20 cellular contexts compared by ENCODE assay signal in the genomic region with DNA sequence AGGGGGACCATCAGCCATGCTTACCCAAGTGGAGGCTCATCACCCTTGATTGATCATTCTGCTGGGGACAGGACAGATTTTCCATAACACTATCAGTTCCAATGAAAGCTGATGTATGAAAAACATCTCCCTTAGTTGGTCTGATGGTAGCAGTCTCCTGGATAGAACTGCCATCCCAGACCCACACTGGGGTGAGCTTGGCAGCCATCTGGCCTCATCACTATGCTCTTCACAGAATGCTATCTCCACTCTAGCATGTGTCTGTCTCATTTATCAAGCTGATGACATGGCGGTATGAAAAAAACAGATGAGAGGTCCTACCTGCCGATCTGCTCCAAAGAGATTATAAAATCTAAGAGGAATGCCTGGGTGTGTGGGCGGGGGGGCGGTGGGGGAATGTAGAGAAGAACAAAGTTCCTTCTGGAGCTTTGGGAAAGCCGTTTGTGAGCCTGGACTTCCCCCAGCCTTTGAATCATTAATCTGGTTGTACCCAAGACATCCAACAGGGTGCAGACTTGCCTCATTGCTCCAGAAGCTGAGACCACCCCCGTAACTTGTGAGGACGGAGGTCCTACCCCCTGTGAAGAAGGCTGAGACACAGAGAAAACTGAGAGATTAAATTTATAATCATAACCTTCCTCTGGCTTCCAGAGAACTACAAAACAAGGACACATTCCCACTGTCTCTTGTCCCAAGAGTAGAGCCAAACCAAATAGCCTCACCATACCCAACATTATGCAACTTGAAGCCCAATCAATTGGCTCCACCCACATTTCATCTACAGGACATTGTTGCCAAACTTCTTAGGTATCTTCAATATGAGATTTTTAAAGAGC.
A peak's percentile ranks its signal among the peaks of the same experiment; 100 is the strongest.
DNase-seq lines count a peak whose midpoint lies in the region; ATAC-seq and TF ChIP-seq lines count a peak whose summit lies in the region.
"Had no signal": no experiment of that assay in that cellular context is flagged by ENCODE, and none has a peak within 500 bp of the region (broad histone marks: within the 10 kb centered on the region; RNA-seq: fewer than 3 reads in every experiment).

No MANE protein-coding gene starts in this region.

- no peak overlapping the region for H3K27ac Mint-ChIP-seq in WTC11

- no peak overlapping the region for H3K9ac ChIP-seq in IMR-90 (ENCODE audit: low read depth, low read length)
- H3K9ac ChIP-seq: GM23248 had no signal

- H2AK9ac ChIP-seq in IMR-90 (replicated peaks; ENCODE audit: low read depth, low read length, poor library complexity) = no peak overlapping the region

- H2AFZ ChIP-seq in IMR-90 (replicated peaks; ENCODE audit: low read length, poor library complexity) = no peak overlapping the region
- H2AFZ ChIP-seq: GM23248 had no signal

- H3K4ac ChIP-seq in IMR-90 (ENCODE audit: low read depth, low read length) = no peak overlapping the region

- no peak overlapping the region for H4K91ac ChIP-seq in IMR-90 (ENCODE audit: insufficient read depth, low read depth, low read length)

- no peaks in the 10 kb centered on the region for H3K9me3 ChIP-seq in IMR-90 (ENCODE audit: control insufficient read depth, insufficient read depth, low read length)
- H3K9me3 ChIP-seq: heart right ventricle, suprapubic skin had no signal

- no peak overlapping the region for H3K4me3 Mint-ChIP-seq in WTC11

- H3K4me2 ChIP-seq in IMR-90 (ENCODE audit: low read depth, low read length) = no peak overlapping the region

- H3K79me1 ChIP-seq in IMR-90 (ENCODE audit: low read depth in 1 of 2, low read length in 2 of 2) = no peaks in the 10 kb centered on the region

- H2BK15ac ChIP-seq in IMR-90 (ENCODE audit: low read depth, low read length) = 0 out of 3 replicates have a peak overlapping the region, but pooled peaks have one; percentile 3

- peaks cover 8% of the 10 kb centered on the region for H3K4me1 Mint-ChIP-seq in WTC11

- DNase-seq in AG10803 (ENCODE audit: low read depth) = peak; percentile 23
- no peak for DNase-seq in IMR-90
- DNase-seq in WTC11 (ENCODE audit: low spot score) = no peak
- DNase-seq in kidney tubule cell (ENCODE audit: low spot score) = peak; percentile 82
- DNase-seq in NOMO-1 treated with dmso at 0.1 percent for 144 hours (lab: John Stamatoyannopoulos, UW; ENCODE audit: unreplicated experiment) = no peak
- DNase-seq in cerebellum (ENCODE audit: low spot score) = no peak
- no peak for DNase-seq in germinal center (ENCODE audit: low spot score)
- no peak for DNase-seq in NCI-H510A (lab: John Stamatoyannopoulos, UW)
- DNase-seq: activated CD4-positive, alpha-beta T cell treated with anti-CD3 and anti-CD28 coated beads, Interleukin-2, amount 50 U/mL, for 4 hours; activated naive CD4-positive, alpha-beta T cell; amniotic stem cell; COR-L47; effector CD4-positive, alpha-beta T cell; heart right ventricle; occipital lobe; retina had no signal

- no peak overlapping the region for H2BK20ac ChIP-seq in IMR-90 (ENCODE audit: low read depth, low read length)

- H3K27me3 ChIP-seq in IMR-90 (ENCODE audit: control insufficient read depth, insufficient read depth, low read length) = no peaks in the 10 kb centered on the region
- H3K27me3 ChIP-seq: suprapubic skin had no signal

- dilution Hi-C loops in IMR-90 (cut with HindIII; ENCODE audit: low sequenced_read_pairs, unreplicated experiment) = no loop called here

- H4K20me1 ChIP-seq in IMR-90 (ENCODE audit: insufficient read depth, low read length) = no peaks in the 10 kb centered on the region

- TF ChIP-seq RAD21 in IMR-90 (IDR thresholded peaks at IDR 0.05; ENCODE audit: low read length) = no peak

- no peaks in the 10 kb centered on the region for H3K36me3 Mint-ChIP-seq in WTC11

- no peak overlapping the region for H3K14ac ChIP-seq in IMR-90 (replicated peaks; ENCODE audit: low read depth, low read length)

- H2AK5ac ChIP-seq in IMR-90 (ENCODE audit: low read depth, low read length) = no peak overlapping the region

- H3K9me1 ChIP-seq in IMR-90 (ENCODE audit: insufficient read depth, low read length) = peaks cover 9% of the 10 kb centered on the region

- H3K27me3 Mint-ChIP-seq in WTC11 (ENCODE audit: low read depth) = peaks cover 3% of the 10 kb centered on the region; the same call in 1 of the 2 replicates

- H4K5ac ChIP-seq in IMR-90 (ENCODE audit: low read depth, low read length) = no peak overlapping the region

- no peak for TF ChIP-seq POLR2A in IMR-90 (IDR thresholded peaks at IDR 0.05; ENCODE audit: low read depth, low read length)

- intact Hi-C loops in IMR-90 (cut with micrococcal nuclease) = no loop called here

- in situ Hi-C loops in IMR-90 (cut with MboI; ENCODE audit: low sequenced_read_pairs) = no loop called here

- no peak overlapping the region for H3K4me3 ChIP-seq in AG10803 (ENCODE audit: low read length)
- H3K4me3 ChIP-seq in IMR-90 (ENCODE audit: insufficient read depth, low read depth, low read length) = no peak overlapping the region
- H3K4me3 ChIP-seq: GM23248, heart right ventricle, lung, suprapubic skin had no signal

- no peak overlapping the region for H3K23ac ChIP-seq in IMR-90 (ENCODE audit: low read depth, low read length)

- no CpG with 5 or more reads among the region's 7 CpGs for WGBS in IMR-90 (ENCODE audit: extremely low coverage in 2 of 2, insufficient read length in 1 of 2), 2 experiments

- ATAC-seq in IMR-90 (ENCODE audit: low read depth) (no peak), WTC11 (peak; percentile 66)
- ATAC-seq: heart right ventricle, Right ventricle myocardium inferior had no signal

- peaks cover 5% of the 10 kb centered on the region; the same call in 1 of the 2 replicates for H3K9me3 Mint-ChIP-seq in WTC11

- no peak overlapping the region for H4K8ac ChIP-seq in IMR-90 (ENCODE audit: low read depth in 2 of 2, low read length in 2 of 2)

- no peak overlapping the region for H2BK120ac ChIP-seq in IMR-90 (ENCODE audit: low read depth, low read length)

- H3K18ac ChIP-seq in IMR-90 (ENCODE audit: low read depth, low read length) = no peak overlapping the region

- H2BK5ac ChIP-seq in IMR-90 (ENCODE audit: low read depth, low read length, poor library complexity, severe bottlenecking) = no peak overlapping the region

- no peak overlapping the region for H3K27ac ChIP-seq in IMR-90 (ENCODE audit: insufficient read depth, low read length)
- H3K27ac ChIP-seq: GM23248, heart right ventricle, suprapubic skin had no signal

- H3K56ac ChIP-seq in IMR-90 (ENCODE audit: extremely low read depth, insufficient read depth, low read length) = no peak overlapping the region

- CTCF ChIA-PET in IMR-90 (lab: Yijun Ruan, JAX) = interaction anchor here (1.0 to 1.3 kb wide), 2 partner anchors 9 to 10 kb away, joined by 3 read pairs; no protein-coding TSS in a partner anchor
- CTCF ChIA-PET in WTC11 (lab: Charles Lee) = interaction anchor here (0.8 to 1.9 kb wide), 16 partner anchors 13 to 460 kb away, joined by 3 to 9 read pairs (median 4); no protein-coding TSS in a partner anchor

- BruUV-seq in IMR-90 (replicated peaks; lab: Mats Ljungman, UMichigan) = no TSS peak

- no peaks in the 10 kb centered on the region for H3K36me3 ChIP-seq in IMR-90 (ENCODE audit: control insufficient read depth, insufficient read depth, low read length)
- H3K36me3 ChIP-seq: heart right ventricle, suprapubic skin had no signal

- POLR2A ChIA-PET in IMR-90 (lab: Charles Lee; ENCODE audit: unreplicated experiment) = no interaction called here
- POLR2A ChIA-PET in WTC11 (lab: Charles Lee) = interaction anchor here (0.7 kb wide), 1 partner anchor 760 kb away, joined by 3 read pairs; no protein-coding TSS in a partner anchor

- TF ChIP-seq CTCF in AG10803 (conservative IDR thresholded peaks at IDR 0.05; ENCODE audit: low read length) = no peak
- TF ChIP-seq CTCF in IMR-90 (conservative IDR thresholded peaks at IDR 0.05; ENCODE audit: low read depth, low read length) = no peak
- TF ChIP-seq CTCF in WTC11 (IDR thresholded peaks at IDR 0.05) = no peak

- peaks cover 20% of the 10 kb centered on the region for H3K4me1 ChIP-seq in IMR-90 (ENCODE audit: control insufficient read depth, insufficient read depth, low read length)
- H3K4me1 ChIP-seq: heart right ventricle, suprapubic skin had no signal

TF ChIP-seq in IMR-90, 13 proteins besides CTCF, POLR2A, EP300 and RAD21 (continues in another document):
- TF ChIP-seq MAFK (IDR thresholded peaks at IDR 0.05; ENCODE audit: low read depth, low read length) = no peak
- no peak for TF ChIP-seq MXI1 (IDR thresholded peaks at IDR 0.05; ENCODE audit: borderline replicate concordance, low read depth, low read length)
- TF ChIP-seq NFE2L2 (IDR thresholded peaks at IDR 0.05; ENCODE audit: low read depth, low read length) = no peak
- no peak for TF ChIP-seq CHD1 (IDR thresholded peaks at IDR 0.05; ENCODE audit: low read depth, low read length)
- TF ChIP-seq SMC3 (IDR thresholded peaks at IDR 0.05; ENCODE audit: low read depth, low read length) = no peak
- TF ChIP-seq, protein P1, sequence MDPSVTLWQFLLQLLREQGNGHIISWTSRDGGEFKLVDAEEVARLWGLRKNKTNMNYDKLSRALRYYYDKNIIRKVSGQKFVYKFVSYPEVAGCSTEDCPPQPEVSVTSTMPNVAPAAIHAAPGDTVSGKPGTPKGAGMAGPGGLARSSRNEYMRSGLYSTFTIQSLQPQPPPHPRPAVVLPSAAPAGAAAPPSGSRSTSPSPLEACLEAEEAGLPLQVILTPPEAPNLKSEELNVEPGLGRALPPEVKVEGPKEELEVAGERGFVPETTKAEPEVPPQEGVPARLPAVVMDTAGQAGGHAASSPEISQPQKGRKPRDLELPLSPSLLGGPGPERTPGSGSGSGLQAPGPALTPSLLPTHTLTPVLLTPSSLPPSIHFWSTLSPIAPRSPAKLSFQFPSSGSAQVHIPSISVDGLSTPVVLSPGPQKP (IDR thresholded peaks at IDR 0.05; ENCODE audit: borderline replicate concordance, low read depth, low read length) = no peak

TF ChIP-seq in WTC11, 78 proteins besides CTCF, POLR2A, EP300 and RAD21 (continues in another document):
- TF ChIP-seq, protein P2, sequence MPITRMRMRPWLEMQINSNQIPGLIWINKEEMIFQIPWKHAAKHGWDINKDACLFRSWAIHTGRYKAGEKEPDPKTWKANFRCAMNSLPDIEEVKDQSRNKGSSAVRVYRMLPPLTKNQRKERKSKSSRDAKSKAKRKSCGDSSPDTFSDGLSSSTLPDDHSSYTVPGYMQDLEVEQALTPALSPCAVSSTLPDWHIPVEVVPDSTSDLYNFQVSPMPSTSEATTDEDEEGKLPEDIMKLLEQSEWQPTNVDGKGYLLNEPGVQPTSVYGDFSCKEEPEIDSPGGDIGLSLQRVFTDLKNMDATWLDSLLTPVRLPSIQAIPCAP (CRISPR knock-in tag; IDR thresholded peaks at IDR 0.05) = no peak
- TF ChIP-seq ZBTB21 (CRISPR knock-in tag; IDR thresholded peaks at IDR 0.05; ENCODE audit: borderline replicate concordance) = no peak
- no peak for TF ChIP-seq SP1 (CRISPR knock-in tag; conservative IDR thresholded peaks at IDR 0.05)
- TF ChIP-seq MYBL2 (CRISPR knock-in tag; IDR thresholded peaks at IDR 0.05) = no peak

Comparison
In these comparisons a context has a peak if more than half of its experiments do, and no peak if none do; other contexts are left out.
1. DNase-seq: peak in AG10803 (single experiment) and kidney tubule cell (single experiment); none in IMR-90 (single experiment), WTC11 (single experiment), NOMO-1 treated with dmso at 0.1 percent for 144 hours (single experiment), cerebellum (single experiment), germinal center (single experiment) and NCI-H510A (single experiment).